In the genomic region with DNA sequence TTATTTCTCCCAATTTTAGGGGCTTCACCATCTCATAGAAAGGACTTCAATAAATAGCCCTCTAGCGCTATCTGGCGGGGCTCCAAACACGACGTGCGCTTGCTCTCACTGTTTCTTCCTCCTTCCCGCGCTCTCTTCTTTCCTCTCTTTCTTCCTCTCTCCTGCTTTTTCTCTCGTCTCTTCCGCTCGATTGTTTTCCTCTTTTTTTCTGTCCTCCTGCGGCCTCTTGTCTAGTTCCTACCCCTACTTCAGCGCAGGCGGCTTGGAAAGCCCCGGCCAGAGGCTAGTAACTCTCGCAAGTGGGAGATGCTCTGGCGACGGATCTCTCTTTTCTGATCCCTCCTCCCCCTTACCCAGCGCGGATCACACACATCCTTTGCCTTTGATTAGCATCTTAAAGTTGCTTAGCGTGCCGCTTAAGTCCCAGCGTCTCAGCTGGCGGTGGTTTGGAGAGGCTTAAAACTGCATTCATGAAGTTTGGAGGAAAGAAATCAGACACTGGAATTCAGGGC, we compare ENCODE assay signal across 8 cellular contexts. TPM values are rescaled to one million over a fixed set of nuclear protein-coding genes. Genes with fewer than 3 reads are reported as not detected.
DNase-seq lines count a peak whose midpoint lies in the region; ATAC-seq and TF ChIP-seq lines count a peak whose summit lies in the region.

No MANE protein-coding gene starts in this region.

- TF ChIP-seq CTCF in GM12873 (IDR thresholded peaks at IDR 0.05; ENCODE audit: insufficient read depth, low read depth, low read length, missing control alignments) (peak; percentile 51), OCI-LY3 (IDR thresholded peaks at IDR 0.05; ENCODE audit: low read depth, low read length) (peak; percentile 49), fibroblast of pulmonary artery (IDR thresholded peaks at IDR 0.05; ENCODE audit: low read length, missing control alignments) (peak; percentile 34), prostate gland (IDR thresholded peaks at IDR 0.05) (peak in 2 of 4 experiments; percentile 13 to 18)

- H3K4me1 ChIP-seq in OCI-LY3 (ENCODE audit: low read length) (peaks cover 5% of the 10 kb centered on the region), prostate gland (replicated peaks) (no peaks in the 10 kb centered on the region)

- no peak for TF ChIP-seq POLR2A in prostate gland (IDR thresholded peaks at IDR 0.05)

- intact Hi-C loops in prostate gland (cut with DNase I) = loop anchor here (10.0 kb wide), 4 partner anchors 502 to 1802 kb away; no protein-coding TSS in a partner anchor

- H4K20me1 ChIP-seq in OCI-LY3 (ENCODE audit: insufficient read depth, low read length) = no peaks in the 10 kb centered on the region

- no peaks in the 10 kb centered on the region for H3K79me2 ChIP-seq in OCI-LY3 (ENCODE audit: low read length)

- H3K9me3 ChIP-seq in OCI-LY3 (ENCODE audit: insufficient read depth, low read length) = no peaks in the 10 kb centered on the region
- H3K9me3 ChIP-seq in prostate gland = no peaks in the 10 kb centered on the region

- ATAC-seq in GM21825 (IDR thresholded peaks at IDR 0.05; ENCODE audit: unreplicated experiment) = no peak
- no peak for ATAC-seq in HG03469 (IDR thresholded peaks at IDR 0.05; ENCODE audit: unreplicated experiment)

- peak overlapping the region; percentile 46; the same call in 1 of the 2 replicates for H3K4me3 ChIP-seq in OCI-LY3 (ENCODE audit: low read length)
- peak overlapping the region; percentile 50 for H3K4me3 ChIP-seq in fibroblast of pulmonary artery (replicated peaks; ENCODE audit: low read depth, low read length)
- peak overlapping the region; percentile 15 to 27 for H3K4me3 ChIP-seq in prostate gland

- peaks cover 12% of the 10 kb centered on the region for H3K27me3 ChIP-seq in OCI-LY3 (ENCODE audit: low read depth, low read length)
- no peaks in the 10 kb centered on the region for H3K27me3 ChIP-seq in prostate gland (replicated peaks; ENCODE audit: insufficient read depth)

- no peaks in the 10 kb centered on the region for H3K36me3 ChIP-seq in OCI-LY3 (replicated peaks; ENCODE audit: low read depth, low read length)
- no peaks in the 10 kb centered on the region for H3K36me3 ChIP-seq in prostate gland

- 2% methylated on average over 23 of the region's 23 CpGs for WGBS in prostate gland

- peak overlapping the region; percentile 43 for H3K4me2 ChIP-seq in OCI-LY3 (ENCODE audit: low read length)

- H2AFZ ChIP-seq in OCI-LY3 (ENCODE audit: low read depth, low read length) = no peak overlapping the region

- H3K9ac ChIP-seq in OCI-LY3 (ENCODE audit: low read length) = no peak overlapping the region

- DNase-seq in fibroblast of pulmonary artery (ENCODE audit: low read depth) (peak; percentile 78), prostate gland (ENCODE audit: low spot score) (no peak), T-helper 9 cell (no peak)
- DNase-seq in activated CD4-positive, CD25-positive, alpha-beta regulatory T cell treated with anti-CD3 and anti-CD28 coated beads, Interleukin-2, amount 50 U/mL, for 72 hours = no peak

- H3K27ac ChIP-seq in OCI-LY3 (ENCODE audit: low read length) (no peak overlapping the region), prostate gland (peak overlapping the region; percentile 87 to 92)

RNA-seq across cellular contexts. Expression of gene MEIS2, which starts 6.2 kb away (rescaled TPM):
- total RNA-seq in prostate gland = 10 to 100 TPM; 53.4 to 73.2 TPM
